In genomic region chr16:23255000-23255399, GRCh38 we compare ENCODE assay signal across 15 cellular contexts. TPM values are rescaled to one million over a fixed set of nuclear protein-coding genes. Genes with fewer than 3 reads are reported as not detected.
DNase-seq lines count a peak whose midpoint lies in the region; ATAC-seq and TF ChIP-seq lines count a peak whose summit lies in the region.
"Had no signal": no experiment of that assay in that cellular context is flagged by ENCODE, and none has a peak within 500 bp of the region (broad histone marks: within the 10 kb centered on the region; RNA-seq: fewer than 3 reads in every experiment).

No MANE protein-coding gene starts in this region.

- TF ChIP-seq CTCF in Panc1 (IDR thresholded peaks at IDR 0.05) (no peak), brain microvascular endothelial cell (IDR thresholded peaks at IDR 0.05; ENCODE audit: low read depth, low read length, missing control alignments) (no peak), osteoblast (IDR thresholded peaks at IDR 0.05; ENCODE audit: extremely low read depth, low read depth, low read length) (no peak)

- in situ Hi-C loops in Panc1 (cut with HindIII; ENCODE audit: low pct_unique_long_range_greater_than_20kb, low sequenced_read_pairs) = no loop called here
- in situ Hi-C loops in brain microvascular endothelial cell (cut with HindIII; ENCODE audit: low pct_ligation_motif_present, low sequenced_read_pairs) = no loop called here

- no peaks in the 10 kb centered on the region for H3K79me2 ChIP-seq in osteoblast (ENCODE audit: insufficient read depth, low read length)

- no peak for DNase-seq in activated T-cell treated with anti-CD3 and anti-CD28 coated beads, Interleukin-2, amount 50 U/mL, for 72 hours
- DNase-seq in activated T-cell treated with anti-CD3 and anti-CD28 coated beads, Interleukin-2, amount 50 U/mL, for 24 hours = no peak
- DNase-seq in Panc1 (ENCODE audit: low read depth, low spot score) (no peak), brain microvascular endothelial cell (no peak), osteoblast (ENCODE audit: insufficient read length, low spot score, missing footprints) (no peak)
- DNase-seq: C1 segment of cervical spinal cord; CD4-positive, alpha-beta T cell; DMS 273 treated with DMSO at 0.1 percent for 48 hours; H9 had no signal

- H3K27me3 Mint-ChIP-seq in activated T-cell treated with anti-CD3 and anti-CD28 coated beads, Interleukin-2, amount 50 U/mL, for 72 hours (ENCODE audit: low read depth) = peaks cover 5% of the 10 kb centered on the region
- H3K27me3 Mint-ChIP-seq in activated T-cell treated with anti-CD3 and anti-CD28 coated beads, Interleukin-2, amount 50 U/mL, for 24 hours = peaks cover 29% of the 10 kb centered on the region

- H3K27me3 ChIP-seq in Panc1 (ENCODE audit: control insufficient read depth, insufficient read depth, low read length) (no peaks in the 10 kb centered on the region), brain microvascular endothelial cell (replicated peaks) (no peaks in the 10 kb centered on the region), osteoblast (ENCODE audit: insufficient read depth, low read length) (peaks cover 5% of the 10 kb centered on the region)

- peak overlapping the region; percentile 64 for H3K4me2 ChIP-seq in osteoblast (ENCODE audit: insufficient read depth, low read length)

- POLR2A ChIA-PET in Panc1 (lab: Charles Lee) = no interaction called here

- H3K27ac ChIP-seq in Panc1 (ENCODE audit: low read length) (no peak overlapping the region; the same call in 1 of the 2 replicates), brain microvascular endothelial cell (peak overlapping the region; percentile 41), osteoblast (ENCODE audit: low read depth, low read length) (peak overlapping the region; percentile 23)

- peaks cover 0 to 2% of the 10 kb centered on the region in 2 donors for H3K36me3 Mint-ChIP-seq in activated T-cell treated with anti-CD3 and anti-CD28 coated beads, Interleukin-2, amount 50 U/mL, for 72 hours (ENCODE audit: insufficient read depth in 2 of 2)
- no peaks in the 10 kb centered on the region for H3K36me3 Mint-ChIP-seq in activated T-cell treated with anti-CD3 and anti-CD28 coated beads, Interleukin-2, amount 50 U/mL, for 24 hours (ENCODE audit: low read depth)

- H3K4me1 Mint-ChIP-seq in activated T-cell treated with anti-CD3 and anti-CD28 coated beads, Interleukin-2, amount 50 U/mL, for 72 hours (ENCODE audit: low read depth) = no peaks in the 10 kb centered on the region
- H3K4me1 Mint-ChIP-seq in activated T-cell treated with anti-CD3 and anti-CD28 coated beads, Interleukin-2, amount 50 U/mL, for 24 hours (ENCODE audit: low read depth) = no peaks in the 10 kb centered on the region
- H3K4me1 Mint-ChIP-seq: B cell, H9 had no signal

- no peak overlapping the region for H3K4me3 Mint-ChIP-seq in activated T-cell treated with anti-CD3 and anti-CD28 coated beads, Interleukin-2, amount 50 U/mL, for 72 hours
- no peak overlapping the region for H3K4me3 Mint-ChIP-seq in activated T-cell treated with anti-CD3 and anti-CD28 coated beads, Interleukin-2, amount 50 U/mL, for 24 hours
- H3K4me3 Mint-ChIP-seq: B cell; CD4-positive, alpha-beta T cell; H9 had no signal

- H3K9me3 Mint-ChIP-seq in activated T-cell treated with anti-CD3 and anti-CD28 coated beads, Interleukin-2, amount 50 U/mL, for 72 hours = no peaks in the 10 kb centered on the region
- no peaks in the 10 kb centered on the region for H3K9me3 Mint-ChIP-seq in activated T-cell treated with anti-CD3 and anti-CD28 coated beads, Interleukin-2, amount 50 U/mL, for 24 hours
- H3K9me3 Mint-ChIP-seq: CD4-positive, alpha-beta T cell had no signal

- H3K4me3 ChIP-seq in Panc1 (ENCODE audit: low read depth in 2 of 2, low read length in 2 of 2) (no peak overlapping the region), brain microvascular endothelial cell (ENCODE audit: low read depth, low read length) (no peak overlapping the region), osteoblast (ENCODE audit: insufficient read depth, low read length) (no peak overlapping the region)

- no TSS peak for BruUV-seq in Panc1 (replicated peaks; lab: Mats Ljungman, UMichigan)

- CTCF ChIA-PET in Panc1 (lab: Charles Lee) = no interaction called here

- H3K36me3 ChIP-seq in Panc1 (ENCODE audit: control insufficient read depth, insufficient read depth, low read length) (no peaks in the 10 kb centered on the region), brain microvascular endothelial cell (replicated peaks) (no peaks in the 10 kb centered on the region), osteoblast (ENCODE audit: insufficient read depth, low read length) (no peaks in the 10 kb centered on the region)

- H3K4me1 ChIP-seq in Panc1 (ENCODE audit: control insufficient read depth, insufficient read depth, low read length) (peaks cover 5% of the 10 kb centered on the region), osteoblast (ENCODE audit: insufficient read depth, low read length) (peaks cover 9% of the 10 kb centered on the region)

- intact Hi-C loops in Panc1 (cut with micrococcal nuclease; ENCODE audit: unreplicated experiment) = no loop called here

- no peaks in the 10 kb centered on the region for H4K20me1 ChIP-seq in osteoblast (ENCODE audit: insufficient read depth, low read length)

- no peak overlapping the region for H3K27ac Mint-ChIP-seq in activated T-cell treated with anti-CD3 and anti-CD28 coated beads, Interleukin-2, amount 50 U/mL, for 72 hours
- H3K27ac Mint-ChIP-seq in activated T-cell treated with anti-CD3 and anti-CD28 coated beads, Interleukin-2, amount 50 U/mL, for 24 hours = no peak overlapping the region
- H3K27ac Mint-ChIP-seq: B cell; CD4-positive, alpha-beta T cell; H9 had no signal

- H2AFZ ChIP-seq in osteoblast (ENCODE audit: low read length) = no peak overlapping the region

- H3K9me3 ChIP-seq in Panc1 (ENCODE audit: control insufficient read depth, insufficient read depth, low read depth, low read length) (no peaks in the 10 kb centered on the region), osteoblast (ENCODE audit: low read depth, low read length) (no peaks in the 10 kb centered on the region)

- ATAC-seq in activated T-cell treated with anti-CD3 and anti-CD28 coated beads, Interleukin-2, amount 50 U/mL, for 72 hours (replicated peaks in 1 of 2) = peak; percentile 44 to 46
- ATAC-seq in Panc1 (peak; percentile 54; the same call in 1 of the 2 replicates), HG03565 (IDR thresholded peaks at IDR 0.05; ENCODE audit: unreplicated experiment) (no peak), GM19397 (IDR thresholded peaks at IDR 0.05; ENCODE audit: unreplicated experiment) (no peak)

RNA-seq across cellular contexts. Expression of gene SCNN1B, which starts 47.1 kb away (rescaled TPM):
- not detected for total RNA-seq in activated T-cell treated with anti-CD3 and anti-CD28 coated beads, Interleukin-2, amount 50 U/mL, for 72 hours
- 10.7 TPM for total RNA-seq in Panc1 (2021; ENCODE audit: unreplicated experiment)
- polyA plus RNA-seq in Panc1 (2012; ENCODE audit: insufficient read length) = 18.4 TPM
- not detected in 2 replicates for total RNA-seq in osteoblast
- total RNA-seq: B cell; Calu3; CD4-positive, alpha-beta T cell; Daoy; HepG2 had no signal
- polyA plus RNA-seq: HepG2 had no signal

Comparison
In these comparisons a context has a peak if more than half of its experiments do, and no peak if none do; other contexts are left out.
1. ATAC-seq: peak in activated T-cell treated with anti-CD3 and anti-CD28 coated beads, Interleukin-2, amount 50 U/mL, for 72 hours (2 of 2) and Panc1 (single experiment); none in HG03565 (single experiment) and GM19397 (single experiment).
2. RNA of gene SCNN1B, which starts 47.1 kb away (total RNA-seq): 10.7 TPM in Panc1 (single experiment); not detected in activated T-cell treated with anti-CD3 and anti-CD28 coated beads, Interleukin-2, amount 50 U/mL, for 72 hours and not detected in osteoblast; every median in the first group is over 10 times any median in the second.